ENCODE assay signal across 11 cellular contexts in genomic region chr22:38097557-38098409, GRCh38.
DNase-seq lines count a peak whose midpoint lies in the region; ATAC-seq and TF ChIP-seq lines count a peak whose summit lies in the region.
"Had no signal": no experiment of that assay in that cellular context is flagged by ENCODE, and none has a peak within 500 bp of the region (broad histone marks: within the 10 kb centered on the region; RNA-seq: fewer than 3 reads in every experiment).

No MANE protein-coding gene starts in this region.

- peak; percentile 48 for TF ChIP-seq CTCF in epithelial cell of esophagus (IDR thresholded peaks at IDR 0.05; ENCODE audit: insufficient read depth, low read depth, low read length, missing control alignments)

- DNase-seq in 8988T (peak; percentile 72), NCI-H2227 (lab: John Stamatoyannopoulos, UW; ENCODE audit: unreplicated experiment) (peak; percentile 66), epithelial cell of esophagus (ENCODE audit: low read depth) (no peak), left kidney (ENCODE audit: low read depth, low spot score) (peak; percentile 84), globus pallidus (ENCODE audit: low spot score) (no peak), amniotic stem cell (lab: John Stamatoyannopoulos, UW) (no peak)
- no peak for DNase-seq in activated CD4-positive, CD25-positive, alpha-beta regulatory T cell treated with anti-CD3 and anti-CD28 coated beads, Interleukin-2, amount 50 U/mL, for 72 hours
- DNase-seq: NCI-H2171 treated with DMSO at 0.1 percent for 48 hours had no signal

- ATAC-seq in HG02973 (IDR thresholded peaks at IDR 0.05; ENCODE audit: unreplicated experiment), result no peak
- ATAC-seq: left lobe of liver had no signal

- H3K4me3 ChIP-seq in epithelial cell of esophagus (ENCODE audit: low read length), result no peak overlapping the region
- H3K4me3 ChIP-seq: skin epidermis had no signal

Comparison
In these comparisons a context has a peak if more than half of its experiments do, and no peak if none do; other contexts are left out.
1. DNase-seq: peak in 8988T (single experiment), NCI-H2227 (single experiment) and left kidney (single experiment); none in epithelial cell of esophagus (single experiment), globus pallidus (single experiment), activated CD4-positive, CD25-positive, alpha-beta regulatory T cell treated with anti-CD3 and anti-CD28 coated beads, Interleukin-2, amount 50 U/mL, for 72 hours (single experiment) and amniotic stem cell (single experiment).